Comparison of ENCODE assay signal across 14 cellular contexts in genomic region chr1:180988221-180988826, GRCh38. TPM values are rescaled to one million over a fixed set of nuclear protein-coding genes. Genes with fewer than 3 reads are reported as not detected.
A peak's percentile ranks its signal among the peaks of the same experiment; 100 is the strongest.
DNase-seq lines count a peak whose midpoint lies in the region; ATAC-seq and TF ChIP-seq lines count a peak whose summit lies in the region.
"Had no signal": no experiment of that assay in that cellular context is flagged by ENCODE, and none has a peak within 500 bp of the region (broad histone marks: within the 10 kb centered on the region; RNA-seq: fewer than 3 reads in every experiment).

No MANE protein-coding gene starts in this region.

- no peaks in the 10 kb centered on the region for H3K9me3 Mint-ChIP-seq in Calu3 (ENCODE audit: low read depth, unreplicated experiment)
- no peaks in the 10 kb centered on the region for H3K9me3 Mint-ChIP-seq in activated naive CD4-positive, alpha-beta T cell treated with anti-CD3 and anti-CD28 coated beads for 36 hours
- H3K9me3 Mint-ChIP-seq: activated CD4-positive, alpha-beta memory T cell treated with anti-CD3 and anti-CD28 coated beads, Interleukin-2, amount 10 ng/mL, durations not matched to agents 7 days and 5 days had no signal

- no peak for TF ChIP-seq CTCF in Calu3 (IDR thresholded peaks at IDR 0.05; ENCODE audit: unreplicated experiment)

- no peaks in the 10 kb centered on the region for H3K27me3 Mint-ChIP-seq in Calu3 (ENCODE audit: unreplicated experiment)
- no peaks in the 10 kb centered on the region for H3K27me3 Mint-ChIP-seq in activated naive CD4-positive, alpha-beta T cell treated with anti-CD3 and anti-CD28 coated beads for 36 hours (ENCODE audit: low read depth)
- H3K27me3 Mint-ChIP-seq: activated CD4-positive, alpha-beta memory T cell treated with anti-CD3 and anti-CD28 coated beads, Interleukin-2, amount 10 ng/mL, durations not matched to agents 7 days and 5 days had no signal

- no peak for ATAC-seq in HG03520 (IDR thresholded peaks at IDR 0.05; ENCODE audit: unreplicated experiment)
- ATAC-seq: mucosa of descending colon had no signal

- H3K36me3 Mint-ChIP-seq in Calu3 (ENCODE audit: insufficient read depth, unreplicated experiment) = peaks cover 27% of the 10 kb centered on the region
- H3K36me3 Mint-ChIP-seq in activated naive CD4-positive, alpha-beta T cell treated with anti-CD3 and anti-CD28 coated beads for 36 hours (ENCODE audit: low read depth) = peaks cover 51% of the 10 kb centered on the region

- no peaks in the 10 kb centered on the region for H3K4me1 Mint-ChIP-seq in Calu3 (ENCODE audit: low read depth, unreplicated experiment)
- H3K4me1 Mint-ChIP-seq in activated naive CD4-positive, alpha-beta T cell treated with anti-CD3 and anti-CD28 coated beads for 36 hours (ENCODE audit: low read depth) = no peaks in the 10 kb centered on the region
- H3K4me1 Mint-ChIP-seq: activated CD4-positive, alpha-beta memory T cell treated with anti-CD3 and anti-CD28 coated beads, Interleukin-2, amount 10 ng/mL, durations not matched to agents 7 days and 5 days had no signal

- no peak overlapping the region for H3K4me3 Mint-ChIP-seq in Calu3 (ENCODE audit: low read depth, unreplicated experiment)
- H3K4me3 Mint-ChIP-seq in activated naive CD4-positive, alpha-beta T cell treated with anti-CD3 and anti-CD28 coated beads for 36 hours = no peak overlapping the region
- H3K4me3 Mint-ChIP-seq: activated CD4-positive, alpha-beta memory T cell treated with anti-CD3 and anti-CD28 coated beads, Interleukin-2, amount 10 ng/mL, durations not matched to agents 7 days and 5 days had no signal

- no TSS peak for BruUV-seq in Calu3 (replicated peaks; lab: Mats Ljungman, UMichigan)

- CTCF ChIA-PET in Calu3 (lab: Charles Lee) = no interaction called here
- CTCF ChIA-PET in activated naive CD4-positive, alpha-beta T cell treated with anti-CD3 and anti-CD28 coated beads for 36 hours (lab: Charles Lee) = no interaction called here

- intact Hi-C loops in Calu3 (cut with micrococcal nuclease; ENCODE audit: unreplicated experiment) = no loop called here
- intact Hi-C loops in activated naive CD4-positive, alpha-beta T cell treated with anti-CD3 and anti-CD28 coated beads for 36 hours (cut with micrococcal nuclease) = loop anchor here (10.0 kb wide), 1 partner anchor 454 kb away; no protein-coding TSS in a partner anchor

- H3K27ac Mint-ChIP-seq in Calu3 (ENCODE audit: unreplicated experiment) = no peak overlapping the region
- no peak overlapping the region for H3K27ac Mint-ChIP-seq in activated naive CD4-positive, alpha-beta T cell treated with anti-CD3 and anti-CD28 coated beads for 36 hours
- H3K27ac Mint-ChIP-seq: activated CD4-positive, alpha-beta memory T cell treated with anti-CD3 and anti-CD28 coated beads, Interleukin-2, amount 10 ng/mL, durations not matched to agents 7 days and 5 days had no signal

- DNase-seq in COR-L47 (lab: John Stamatoyannopoulos, UW) (peak; percentile 90), NCI-H146 treated with DMSO at 0.1 percent for 48 hours (lab: John Stamatoyannopoulos, UW; ENCODE audit: unreplicated experiment) (peak; percentile 50), amniotic epithelial cell (ENCODE audit: low read depth) (peak; percentile 51), iris pigment epithelial cell (ENCODE audit: low read depth) (peak; percentile 29), Calu3 (no peak), SKM-1 (lab: John Stamatoyannopoulos, UW; ENCODE audit: unreplicated experiment) (no peak)
- DNase-seq in activated naive CD4-positive, alpha-beta T cell treated with anti-CD3 and anti-CD28 coated beads for 36 hours = no peak
- DNase-seq: activated CD4-positive, alpha-beta memory T cell treated with anti-CD3 and anti-CD28 coated beads, Interleukin-2, amount 10 ng/mL, durations not matched to agents 7 days and 5 days; activated gamma-delta T cell treated with Interleukin-2 at 50 U/mL for 16 hours; central memory CD4-positive, alpha-beta T cell; esophagus squamous epithelium; mucosa of descending colon; T-helper 1 cell had no signal

RNA-seq across cellular contexts. Expression of gene STX6, which starts 34.3 kb away (rescaled TPM):
- 28.0 and 30.6 TPM in 2 replicates for total RNA-seq in Calu3 (2022)
- 10 to 100 TPM; 14.4 to 14.8 TPM for total RNA-seq in activated naive CD4-positive, alpha-beta T cell treated with anti-CD3 and anti-CD28 coated beads for 36 hours

RNA-seq across cellular contexts. Expression of gene MR1, which starts 45.5 kb away (rescaled TPM):
- 10.0 and 11.3 TPM in 2 replicates for total RNA-seq in Calu3 (2022)
- total RNA-seq in activated naive CD4-positive, alpha-beta T cell treated with anti-CD3 and anti-CD28 coated beads for 36 hours = 10 to 100 TPM; 22.5 to 25.0 TPM

Comparison
In these comparisons a context has a peak if more than half of its experiments do, and no peak if none do; other contexts are left out.
1. DNase-seq: peak in COR-L47 (single experiment), NCI-H146 treated with DMSO at 0.1 percent for 48 hours (single experiment), amniotic epithelial cell (single experiment) and iris pigment epithelial cell (single experiment); none in Calu3 (single experiment), activated naive CD4-positive, alpha-beta T cell treated with anti-CD3 and anti-CD28 coated beads for 36 hours (single experiment) and SKM-1 (single experiment).